8 cellular contexts compared by ENCODE assay signal in genomic region chr9:214488-215448, GRCh38. TPM values are rescaled to one million over a fixed set of nuclear protein-coding genes. Genes with fewer than 3 reads are reported as not detected.
DNase-seq lines count a peak whose midpoint lies in the region; ATAC-seq and TF ChIP-seq lines count a peak whose summit lies in the region.

Gene DOCK8, plus strand, starts transcription at chr9:214865. Its CDS starts 112 bp downstream, at chr9:214977.

- peak; percentile 91 for ATAC-seq in GM21528 (IDR thresholded peaks at IDR 0.05; ENCODE audit: low FRiP score, unreplicated experiment)
- peak; percentile 76 for ATAC-seq in central memory CD8-positive, alpha-beta T cell (replicated peaks; ENCODE audit: extremely low read depth, poor library complexity, severe bottlenecking)

- H3K9me3 Mint-ChIP-seq in central memory CD8-positive, alpha-beta T cell, result no peaks in the 10 kb centered on the region

- H3K36me3 Mint-ChIP-seq in central memory CD8-positive, alpha-beta T cell (ENCODE audit: insufficient read depth), result peaks cover 2% of the 10 kb centered on the region

- intact Hi-C loops in lower leg skin (cut with DNase I; ENCODE audit: low total_unique reads), result no loop called here

- WGBS in lower leg skin, 2 donors, result 1% methylated on average over 71 to 73 of the region's 116 CpGs

- H3K4me3 ChIP-seq in WI38 (ENCODE audit: low read depth, low read length), result peak within 1 kb of the TSS; percentile 24
- peak within 1 kb of the TSS; percentile 27 for H3K4me3 ChIP-seq in lower leg skin (ENCODE audit: low read depth, poor library complexity, severe bottlenecking)

- DNase-seq in EL (peak; percentile 34), KG1 (lab: John Stamatoyannopoulos, UW) (peak; percentile 81), lower leg skin (ENCODE audit: low spot score in 2 of 2) (peak; percentile 33 to 93), HCEC 1CT (no peak)
- DNase-seq in central memory CD8-positive, alpha-beta T cell (ENCODE audit: low spot score in 2 of 2), result peak; percentile 18 to 40
- peak; percentile 48 for DNase-seq in stimulated activated CD8-positive, alpha-beta memory T cell treated with anti-CD3 and anti-CD28 coated beads, Interleukin-12 subunit alpha, Interleukin-12 subunit beta, amount 100 ng/mL, for 4 hours (ENCODE audit: low read depth)

- TF ChIP-seq POLR2A in lower leg skin (IDR thresholded peaks at IDR 0.05), result no peak

- TF ChIP-seq CTCF in WI38 (IDR thresholded peaks at IDR 0.05; ENCODE audit: low read depth, low read length), result no peak
- TF ChIP-seq CTCF in lower leg skin (IDR thresholded peaks at IDR 0.05), result no peak

- no peaks in the 10 kb centered on the region for H3K4me1 Mint-ChIP-seq in central memory CD8-positive, alpha-beta T cell

- H3K4me3 Mint-ChIP-seq in central memory CD8-positive, alpha-beta T cell, result peak within 1 kb of the TSS; percentile 73

- H3K27ac Mint-ChIP-seq in central memory CD8-positive, alpha-beta T cell (ENCODE audit: low read depth), result no peak within 1 kb of the TSS

- peaks cover 16% of the 10 kb centered on the region for H3K27me3 Mint-ChIP-seq in central memory CD8-positive, alpha-beta T cell

RNA-seq across cellular contexts. Expression of gene DOCK8, which starts in this region (rescaled TPM):
- total RNA-seq in lower leg skin, result 10 to 100 TPM in 2 of 4 donors, 1 to 10 TPM in 2; 5.1 to 15.1 (median 8.4) TPM
